3 cellular contexts compared by ENCODE assay signal in the genomic region with DNA sequence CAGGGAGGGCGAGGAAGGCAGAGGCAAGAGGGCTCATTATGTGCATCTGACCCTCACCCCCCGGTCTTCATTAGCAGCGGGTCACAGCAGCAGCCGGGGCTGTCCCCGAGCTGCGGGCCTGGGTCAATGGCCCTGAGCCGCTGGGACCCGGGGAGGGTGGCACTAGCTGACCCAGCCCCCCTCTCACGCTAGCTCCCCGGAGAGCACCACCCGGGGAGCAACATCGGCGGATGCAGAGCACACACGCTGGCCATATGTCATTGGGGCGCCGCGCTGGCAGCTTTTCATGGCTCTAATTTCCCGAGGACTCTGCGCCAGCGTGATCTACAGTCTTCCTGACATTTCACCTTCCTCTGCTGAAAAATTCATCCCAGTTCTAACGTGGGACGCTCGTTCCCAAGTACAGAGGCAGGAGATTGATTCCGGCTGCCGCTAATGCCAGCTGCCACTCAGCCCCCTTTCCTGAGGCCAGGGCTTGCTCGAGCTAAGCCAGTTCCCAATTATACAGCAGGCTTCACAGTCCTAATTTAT.
TF ChIP-seq lines count a peak whose summit lies in the region.

No MANE protein-coding gene starts in this region.

TF ChIP-seq in liver, 16 proteins besides CTCF, POLR2A, EP300 and RAD21 (continued from another document):
- no peak for TF ChIP-seq REST (IDR thresholded peaks at IDR 0.05)
- peak; percentile 7 for TF ChIP-seq SP1 (IDR thresholded peaks at IDR 0.05)
- no peak for TF ChIP-seq HNF4G (IDR thresholded peaks at IDR 0.05)

TF ChIP-seq in HepG2, 621 proteins besides CTCF, POLR2A, EP300 and RAD21:
- TF ChIP-seq REST (IDR thresholded peaks at IDR 0.05; ENCODE audit: borderline replicate concordance in 1 of 2, low read depth in 1 of 2, low read length in 2 of 2) (no peak), ZBTB3 (CRISPR knock-in tag; IDR thresholded peaks at IDR 0.05; ENCODE audit: borderline replicate concordance, low read depth) (no peak), MAF1 (CRISPR knock-in tag; IDR thresholded peaks at IDR 0.05; ENCODE audit: borderline replicate concordance) (no peak), ZNF577 (CRISPR knock-in tag; IDR thresholded peaks at IDR 0.05; ENCODE audit: borderline replicate concordance, low read depth) (no peak), HNRNPUL1 (IDR thresholded peaks at IDR 0.05; ENCODE audit: low read depth, low read length) (no peak), JDP2 (CRISPR knock-in tag; IDR thresholded peaks at IDR 0.05; ENCODE audit: borderline replicate concordance) (no peak), ASH2L (IDR thresholded peaks at IDR 0.05; ENCODE audit: insufficient read length, low read depth, low read length) (no peak), ATF7 (IDR thresholded peaks at IDR 0.05) (no peak), ATF7 (CRISPR knock-in tag; IDR thresholded peaks at IDR 0.05) (no peak), ZBTB49 (CRISPR knock-in tag; IDR thresholded peaks at IDR 0.05; ENCODE audit: borderline replicate concordance) (no peak), CBX2 (IDR thresholded peaks at IDR 0.05; ENCODE audit: low read depth, low read length) (no peak), CBX2 (CRISPR knock-in tag; IDR thresholded peaks at IDR 0.05; ENCODE audit: low read depth) (no peak), ZNF234 (CRISPR knock-in tag; conservative IDR thresholded peaks at IDR 0.05) (no peak), KDM5A (IDR thresholded peaks at IDR 0.05; ENCODE audit: borderline replicate concordance, low read length) (no peak), SKI (IDR thresholded peaks at IDR 0.05; ENCODE audit: partially characterized antibody) (no peak), E2F2 (CRISPR knock-in tag; IDR thresholded peaks at IDR 0.05; ENCODE audit: borderline replicate concordance) (no peak), ZSCAN21 (CRISPR knock-in tag; IDR thresholded peaks at IDR 0.05; ENCODE audit: borderline replicate concordance) (no peak), ZNF251 (CRISPR knock-in tag; IDR thresholded peaks at IDR 0.05) (no peak)
TF ChIP-seq in HepG2: peak in this region for 0.

TF ChIP-seq in WTC11, 78 proteins besides CTCF, POLR2A, EP300 and RAD21 (continued from another document):
- TF ChIP-seq, protein P1, sequence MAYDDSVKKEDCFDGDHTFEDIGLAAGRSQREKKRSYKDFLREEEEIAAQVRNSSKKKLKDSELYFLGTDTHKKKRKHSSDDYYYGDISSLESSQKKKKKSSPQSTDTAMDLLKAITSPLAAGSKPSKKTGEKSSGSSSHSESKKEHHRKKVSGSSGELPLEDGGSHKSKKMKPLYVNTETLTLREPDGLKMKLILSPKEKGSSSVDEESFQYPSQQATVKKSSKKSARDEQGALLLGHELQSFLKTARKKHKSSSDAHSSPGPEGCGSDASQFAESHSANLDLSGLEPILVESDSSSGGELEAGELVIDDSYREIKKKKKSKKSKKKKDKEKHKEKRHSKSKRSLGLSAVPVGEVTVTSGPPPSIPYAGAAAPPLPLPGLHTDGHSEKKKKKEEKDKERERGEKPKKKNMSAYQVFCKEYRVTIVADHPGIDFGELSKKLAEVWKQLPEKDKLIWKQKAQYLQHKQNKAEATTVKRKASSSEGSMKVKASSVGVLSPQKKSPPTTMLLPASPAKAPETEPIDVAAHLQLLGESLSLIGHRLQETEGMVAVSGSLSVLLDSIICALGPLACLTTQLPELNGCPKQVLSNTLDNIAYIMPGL (CRISPR knock-in tag; IDR thresholded peaks at IDR 0.05), result no peak
- TF ChIP-seq, protein P2, sequence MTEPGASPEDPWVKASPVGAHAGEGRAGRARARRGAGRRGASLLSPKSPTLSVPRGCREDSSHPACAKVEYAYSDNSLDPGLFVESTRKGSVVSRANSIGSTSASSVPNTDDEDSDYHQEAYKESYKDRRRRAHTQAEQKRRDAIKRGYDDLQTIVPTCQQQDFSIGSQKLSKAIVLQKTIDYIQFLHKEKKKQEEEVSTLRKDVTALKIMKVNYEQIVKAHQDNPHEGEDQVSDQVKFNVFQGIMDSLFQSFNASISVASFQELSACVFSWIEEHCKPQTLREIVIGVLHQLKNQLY (CRISPR knock-in tag; IDR thresholded peaks at IDR 0.05), result no peak
